In genomic region chr16:86531641-86532525, GRCh38 we compare ENCODE assay signal across 30 cellular contexts. TPM values are rescaled to one million over a fixed set of nuclear protein-coding genes. Genes with fewer than 3 reads are reported as not detected.
DNase-seq lines count a peak whose midpoint lies in the region; ATAC-seq and TF ChIP-seq lines count a peak whose summit lies in the region.
"Had no signal": no experiment of that assay in that cellular context is flagged by ENCODE, and none has a peak within 500 bp of the region (broad histone marks: within the 10 kb centered on the region; RNA-seq: fewer than 3 reads in every experiment).

No MANE protein-coding gene starts in this region.

- H3K27ac Mint-ChIP-seq in effector memory CD8-positive, alpha-beta T cell, result no peak overlapping the region
- H3K27ac Mint-ChIP-seq: activated CD4-positive, alpha-beta memory T cell treated with anti-CD3 and anti-CD28 coated beads for 36 hours; activated T-helper 1 cell treated with anti-CD3 and anti-CD28 coated beads, Interleukin-12 subunit alpha, Interleukin-12 subunit beta, Interleukin-2, Interleukin-4 antibody, amounts not matched to agents 30 ng/mL and 10 ng/mL and 1 ng/mL, durations not matched to agents 14 hours and 24 hours and 36 hours; CD4-positive, alpha-beta T cell; progenitor cell of endocrine pancreas had no signal

- 93% methylated on average over 42 of the region's 49 CpGs for WGBS in esophagus muscularis mucosa
- 84 to 87% (median 87%) methylated on average over 48 to 49 of the region's 49 CpGs for WGBS in ovary, 3 donors

- H3K36me3 ChIP-seq in left ventricle myocardium inferior (peaks cover 27% of the 10 kb centered on the region), esophagus muscularis mucosa (peaks cover 0 to 54% (median 32%) of the 10 kb centered on the region in 4 donors), ovary (no peaks in the 10 kb centered on the region), vagina (peaks cover 0 to 6% of the 10 kb centered on the region in 2 donors)
- H3K36me3 ChIP-seq: breast epithelium had no signal

- H3K4me1 Mint-ChIP-seq in effector memory CD8-positive, alpha-beta T cell (ENCODE audit: low read depth in 2 of 2), result peaks cover 0 to 3% of the 10 kb centered on the region in 2 donors

- ATAC-seq in left cardiac atrium, result no peak
- no peak for ATAC-seq in HG02970 (IDR thresholded peaks at IDR 0.05; ENCODE audit: low FRiP score, unreplicated experiment)
- no peak for ATAC-seq in effector memory CD8-positive, alpha-beta T cell (replicated peaks)
- ATAC-seq: activated CD4-positive, CD25-positive, alpha-beta regulatory T cell treated with anti-CD3 and anti-CD28 coated beads, Interleukin-2, amount 50 U/mL, for 24 hours; gastrocnemius medialis; HepG2; PC-3 had no signal

- no peak for TF ChIP-seq EP300 in esophagus muscularis mucosa (IDR thresholded peaks at IDR 0.05)
- no peak for TF ChIP-seq EP300 in ovary (IDR thresholded peaks at IDR 0.05)

- H3K9me3 ChIP-seq in left ventricle myocardium inferior (replicated peaks) (no peaks in the 10 kb centered on the region), esophagus muscularis mucosa (no peaks in the 10 kb centered on the region), ovary (no peaks in the 10 kb centered on the region), vagina (no peaks in the 10 kb centered on the region)
- H3K9me3 ChIP-seq: breast epithelium, gastrocnemius medialis, right lobe of liver had no signal

- DNase-seq in left ventricle myocardium inferior (no peak), left cardiac atrium (no peak), esophagus muscularis mucosa (ENCODE audit: extremely low spot score) (no peak), ovary (peak in 3 of 5 donors; percentile 53 to 61 (median 56)), vagina (ENCODE audit: extremely low spot score in 2 of 2) (no peak), HEK293T (ENCODE audit: extremely low spot score) (no peak)
- no peak for DNase-seq in effector memory CD8-positive, alpha-beta T cell
- DNase-seq: 8988T; activated CD4-positive, alpha-beta memory T cell treated with anti-CD3 and anti-CD28 coated beads for 36 hours; activated CD8-positive, alpha-beta memory T cell treated with anti-CD3 and anti-CD28 coated beads, Interleukin-2, amount 50 U/mL, for 4 hours; activated naive CD4-positive, alpha-beta T cell treated with Interleukin-2 at 50 U/mL for 16 hours; CD4-positive, alpha-beta T cell; gastrocnemius medialis; NCI-H1417; NCI-H2029; NCI-H526; NK-92 treated with Interleukin-12 subunit alpha and Interleukin-12 subunit beta, amount 100 ng/mL, for 24 hours; PC-3; stimulated activated CD4-positive, alpha-beta T cell treated with anti-CD3 and anti-CD28 coated beads, Interleukin-12 subunit alpha, Interleukin-12 subunit beta, amount 100 ng/mL, for 4 hours; stimulated activated CD4-positive, alpha-beta T cell treated with anti-CD3 and anti-CD28 coated beads, Interleukin-2, amount 100 ng/mL, for 48 hours; T-helper 2 cell had no signal

- intact Hi-C loops in left ventricle myocardium inferior (cut with micrococcal nuclease) (no loop called here), left cardiac atrium (cut with DNase I) (no loop called here), esophagus muscularis mucosa (cut with DNase I) (no loop called here), ovary (cut with DNase I) (no loop called here), vagina (cut with DNase I) (no loop called here)

- peaks cover 3% of the 10 kb centered on the region for H3K36me3 Mint-ChIP-seq in effector memory CD8-positive, alpha-beta T cell (ENCODE audit: insufficient read depth)

- TF ChIP-seq POLR2A in esophagus muscularis mucosa (IDR thresholded peaks at IDR 0.05; ENCODE audit: low read depth) (no peak), ovary (IDR thresholded peaks at IDR 0.05) (no peak), vagina (IDR thresholded peaks at IDR 0.05) (no peak)

- H3K4me1 ChIP-seq in left ventricle myocardium inferior, result peaks cover 14% of the 10 kb centered on the region
- H3K4me1 ChIP-seq in esophagus muscularis mucosa, result peaks cover 3 to 18% (median 16%) of the 10 kb centered on the region in 4 donors
- H3K4me1 ChIP-seq in ovary (ENCODE audit: insufficient read depth), result peaks cover 7% of the 10 kb centered on the region
- no peaks in the 10 kb centered on the region for H3K4me1 ChIP-seq in vagina
- H3K4me1 ChIP-seq: breast epithelium, right lobe of liver had no signal

- H3K4me3 ChIP-seq in left ventricle myocardium inferior (no peak overlapping the region), esophagus muscularis mucosa (no peak overlapping the region), ovary (no peak overlapping the region), vagina (no peak overlapping the region)
- H3K4me3 ChIP-seq: breast epithelium, gastrocnemius medialis, hepatocyte, right lobe of liver had no signal

- CTCF ChIA-PET in HEK293T (lab: Yijun Ruan, JAX), result no interaction called here

- H3K27ac ChIP-seq in left ventricle myocardium inferior (replicated peaks) (peak overlapping the region; percentile 26), esophagus muscularis mucosa (replicated peaks in 1 of 4) (peak overlapping the region; percentile 50 to 69 (median 52)), ovary (peak overlapping the region; percentile 76 to 88), vagina (peak overlapping the region; percentile 56)
- H3K27ac ChIP-seq: breast epithelium, gastrocnemius medialis, hepatocyte, right lobe of liver had no signal

- no peaks in the 10 kb centered on the region for H3K27me3 ChIP-seq in left ventricle myocardium inferior (ENCODE audit: low read depth)
- no peaks in the 10 kb centered on the region for H3K27me3 ChIP-seq in esophagus muscularis mucosa
- H3K27me3 ChIP-seq in ovary, result no peaks in the 10 kb centered on the region
- no peaks in the 10 kb centered on the region for H3K27me3 ChIP-seq in vagina
- H3K27me3 ChIP-seq: breast epithelium, gastrocnemius medialis, hepatocyte, right lobe of liver had no signal

- POLR2A ChIA-PET in HEK293T (lab: Yijun Ruan, JAX), result no interaction called here

- no peak overlapping the region for H3K4me3 Mint-ChIP-seq in effector memory CD8-positive, alpha-beta T cell
- H3K4me3 Mint-ChIP-seq: activated CD4-positive, alpha-beta memory T cell treated with anti-CD3 and anti-CD28 coated beads for 36 hours; activated T-helper 1 cell treated with anti-CD3 and anti-CD28 coated beads, Interleukin-12 subunit alpha, Interleukin-12 subunit beta, Interleukin-2, Interleukin-4 antibody, amounts not matched to agents 30 ng/mL and 10 ng/mL and 1 ng/mL, durations not matched to agents 14 hours and 24 hours and 36 hours; CD4-positive, alpha-beta T cell had no signal

- no peak for TF ChIP-seq CTCF in left ventricle myocardium inferior (IDR thresholded peaks at IDR 0.05; ENCODE audit: borderline replicate concordance)
- no peak for TF ChIP-seq CTCF in esophagus muscularis mucosa (IDR thresholded peaks at IDR 0.05)
- no peak for TF ChIP-seq CTCF in ovary (IDR thresholded peaks at IDR 0.05)
- no peak for TF ChIP-seq CTCF in vagina (IDR thresholded peaks at IDR 0.05)

- H3K9me3 Mint-ChIP-seq in effector memory CD8-positive, alpha-beta T cell, result no peaks in the 10 kb centered on the region
- H3K9me3 Mint-ChIP-seq: activated CD4-positive, alpha-beta memory T cell treated with anti-CD3 and anti-CD28 coated beads for 36 hours; activated T-helper 1 cell treated with anti-CD3 and anti-CD28 coated beads, Interleukin-12 subunit alpha, Interleukin-12 subunit beta, Interleukin-2, Interleukin-4 antibody, amounts not matched to agents 30 ng/mL and 10 ng/mL and 1 ng/mL, durations not matched to agents 14 hours and 24 hours and 36 hours; CD4-positive, alpha-beta T cell had no signal

- H3K27me3 Mint-ChIP-seq in effector memory CD8-positive, alpha-beta T cell, result no peaks in the 10 kb centered on the region
- H3K27me3 Mint-ChIP-seq: activated CD4-positive, alpha-beta memory T cell treated with anti-CD3 and anti-CD28 coated beads for 36 hours; CD4-positive, alpha-beta T cell had no signal

TF ChIP-seq in HEK293T, 16 proteins besides CTCF, POLR2A, EP300 and RAD21 (continues in another document):
- TF ChIP-seq FOXK2 (IDR thresholded peaks at IDR 0.05) (no peak), LEF1 (IDR thresholded peaks at IDR 0.05; ENCODE audit: borderline replicate concordance) (no peak), SUZ12 (IDR thresholded peaks at IDR 0.05) (no peak), FOXA1 (IDR thresholded peaks at IDR 0.05) (no peak), ARNT (IDR thresholded peaks at IDR 0.05) (no peak), CTBP1 (IDR thresholded peaks at IDR 0.05; ENCODE audit: borderline replicate concordance) (no peak), BHLHE40 (IDR thresholded peaks at IDR 0.05; ENCODE audit: borderline replicate concordance) (no peak), TARDBP (IDR thresholded peaks at IDR 0.05) (no peak), ELF4 (IDR thresholded peaks at IDR 0.05) (no peak), HDGF (IDR thresholded peaks at IDR 0.05; ENCODE audit: borderline replicate concordance) (no peak), PKNOX1 (IDR thresholded peaks at IDR 0.05) (no peak)

RNA-seq across cellular contexts. Expression of gene FOXF1, which starts 21.6 kb away (rescaled TPM):
- total RNA-seq in left ventricle myocardium inferior (0.33 TPM), left cardiac atrium (under 1 TPM; 0.24 to 0.41 TPM), esophagus muscularis mucosa (10 to 100 TPM; 40.7 to 94.5 (median 69.3) TPM), ovary (1 to 10 TPM in 2 of 7 donors, under 1 TPM in 5; 0.22 to 1.5 (median 0.45) TPM), vagina (26.0 TPM)
- under 1 TPM; 0.23 to 0.70 TPM for polyA plus RNA-seq in ovary
- total RNA-seq: activated CD4-positive, alpha-beta memory T cell treated with anti-CD3 and anti-CD28 coated beads for 36 hours; activated T-helper 1 cell treated with anti-CD3 and anti-CD28 coated beads, Interleukin-12 subunit alpha, Interleukin-12 subunit beta, Interleukin-2, Interleukin-4 antibody, amounts not matched to agents 30 ng/mL and 10 ng/mL and 1 ng/mL, durations not matched to agents 14 hours and 24 hours and 36 hours; CD4-positive, alpha-beta T cell; HepG2; myocyte; PC-3; progenitor cell of endocrine pancreas had no signal
- polyA plus RNA-seq: HepG2 had no signal

RNA-seq across cellular contexts. Expression of gene MTHFSD, which starts 23.2 kb away (rescaled TPM):
- total RNA-seq in left ventricle myocardium inferior, result 10.2 TPM
- total RNA-seq in left cardiac atrium, result 10 to 100 TPM; 10.3 to 12.4 TPM
- 10 to 100 TPM; 10.1 to 17.9 (median 15.5) TPM for total RNA-seq in esophagus muscularis mucosa
- total RNA-seq in ovary, result 10 to 100 TPM; 12.4 to 24.9 (median 22.5) TPM
- polyA plus RNA-seq in ovary, result 10 to 100 TPM; 11.0 to 16.5 TPM
- total RNA-seq in vagina, result 20.4 TPM

RNA-seq across cellular contexts. Expression of gene FOXC2, which starts 34.7 kb away (rescaled TPM):
- total RNA-seq in left ventricle myocardium inferior (1.5 TPM), left cardiac atrium (1 to 10 TPM; 1.9 to 5.3 TPM), esophagus muscularis mucosa (1 to 10 TPM in 2 of 4 donors, under 1 TPM in 2; 0.71 to 1.7 (median 1.1) TPM), ovary (1 to 10 TPM in 1 of 7 donors, under 1 TPM in 6; 0.10 to 1.3 (median 0.35) TPM), vagina (2.7 TPM)
- polyA plus RNA-seq in ovary, result 1 to 10 TPM in 1 of 2 donors, under 1 TPM in 1; 0.47 to 2.5 TPM
- total RNA-seq: activated CD4-positive, alpha-beta memory T cell treated with anti-CD3 and anti-CD28 coated beads for 36 hours; activated T-helper 1 cell treated with anti-CD3 and anti-CD28 coated beads, Interleukin-12 subunit alpha, Interleukin-12 subunit beta, Interleukin-2, Interleukin-4 antibody, amounts not matched to agents 30 ng/mL and 10 ng/mL and 1 ng/mL, durations not matched to agents 14 hours and 24 hours and 36 hours; hepatocyte; HepG2; PC-3; progenitor cell of endocrine pancreas had no signal
- polyA plus RNA-seq: HepG2 had no signal

RNA-seq across cellular contexts. Expression of gene FOXL1, which starts 46.5 kb away (rescaled TPM):
- total RNA-seq in left ventricle myocardium inferior (0.38 TPM), left cardiac atrium (1 to 10 TPM in 1 of 2 donors, under 1 TPM in 1; 0.80 to 1.4 TPM), esophagus muscularis mucosa (under 1 TPM; 0.52 to 0.83 (median 0.69) TPM), ovary (under 1 TPM in 6 of 7 donors, not detected in 1; 0.10 to 0.51 (median 0.34) TPM), vagina (0.98 TPM)
- 1 to 10 TPM in 1 of 2 donors, under 1 TPM in 1; 0.51 to 1.3 TPM for polyA plus RNA-seq in ovary
- total RNA-seq: activated CD4-positive, alpha-beta memory T cell treated with anti-CD3 and anti-CD28 coated beads for 36 hours; activated T-helper 1 cell treated with anti-CD3 and anti-CD28 coated beads, Interleukin-12 subunit alpha, Interleukin-12 subunit beta, Interleukin-2, Interleukin-4 antibody, amounts not matched to agents 30 ng/mL and 10 ng/mL and 1 ng/mL, durations not matched to agents 14 hours and 24 hours and 36 hours; CD4-positive, alpha-beta T cell; HepG2; progenitor cell of endocrine pancreas had no signal
- polyA plus RNA-seq: HepG2 had no signal

Comparison
In these comparisons a context has a peak if more than half of its experiments do, and no peak if none do; other contexts are left out.
1. DNase-seq: peak in ovary (3 of 5); none in left ventricle myocardium inferior (single experiment), left cardiac atrium (single experiment), esophagus muscularis mucosa (single experiment), vagina (0 of 2), HEK293T (single experiment) and effector memory CD8-positive, alpha-beta T cell (0 of 3).
2. H3K27ac ChIP-seq: peak in every context shown above with its lines; median percentile 82 in ovary; 56 in vagina; 52 in esophagus muscularis mucosa; 26 in left ventricle myocardium inferior.
3. RNA of gene FOXF1, which starts 21.6 kb away (total RNA-seq): 40.7 to 94.5 TPM in esophagus muscularis mucosa and 26.0 TPM in vagina (single experiment); 0.22 to 1.5 TPM in ovary, 0.24 to 0.41 TPM in left cardiac atrium and 0.33 TPM in left ventricle myocardium inferior (single experiment); every median in the first group is over 10 times any median in the second.